ENCODE assay signal across 1 cellular context in the genomic region with DNA sequence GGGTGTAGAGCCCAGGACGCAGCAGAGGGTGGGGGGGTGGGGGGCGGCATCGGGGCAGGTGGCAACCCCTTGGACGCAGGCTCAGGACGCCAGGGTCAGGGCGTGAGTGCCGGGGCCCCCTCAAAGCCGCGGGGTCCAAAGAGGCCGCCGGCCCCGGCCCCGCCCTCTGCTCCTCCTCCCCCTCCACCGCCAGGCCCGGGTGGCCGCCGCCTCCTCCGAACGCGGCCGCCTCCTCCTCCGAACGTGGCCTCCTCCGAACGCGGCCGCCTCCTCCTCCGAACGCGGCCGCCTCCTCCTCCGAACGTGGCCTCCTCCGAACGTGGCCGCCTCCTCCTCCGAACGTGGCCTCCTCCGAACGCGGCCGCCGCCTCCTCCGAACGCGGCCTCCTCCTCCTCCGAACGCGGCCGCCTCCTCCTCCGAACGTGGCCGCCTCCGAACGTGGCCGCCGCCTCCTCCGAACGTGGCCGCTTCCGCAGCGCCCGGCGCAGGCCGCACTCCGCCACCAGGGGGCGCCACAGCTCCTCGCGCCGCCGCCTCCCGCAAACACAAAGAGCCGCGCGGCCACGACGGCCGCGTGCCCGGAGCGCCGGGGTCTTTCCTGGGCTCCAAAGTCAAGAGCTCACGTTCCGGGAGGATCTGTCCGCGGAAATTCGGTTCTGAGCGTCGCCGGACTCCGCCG.
TF ChIP-seq lines count a peak whose summit lies in the region.

No MANE protein-coding gene starts in this region.

TF ChIP-seq in HepG2, 621 proteins besides CTCF, POLR2A, EP300 and RAD21 (continued from another document and continues in another):
- TF ChIP-seq, protein P1, sequence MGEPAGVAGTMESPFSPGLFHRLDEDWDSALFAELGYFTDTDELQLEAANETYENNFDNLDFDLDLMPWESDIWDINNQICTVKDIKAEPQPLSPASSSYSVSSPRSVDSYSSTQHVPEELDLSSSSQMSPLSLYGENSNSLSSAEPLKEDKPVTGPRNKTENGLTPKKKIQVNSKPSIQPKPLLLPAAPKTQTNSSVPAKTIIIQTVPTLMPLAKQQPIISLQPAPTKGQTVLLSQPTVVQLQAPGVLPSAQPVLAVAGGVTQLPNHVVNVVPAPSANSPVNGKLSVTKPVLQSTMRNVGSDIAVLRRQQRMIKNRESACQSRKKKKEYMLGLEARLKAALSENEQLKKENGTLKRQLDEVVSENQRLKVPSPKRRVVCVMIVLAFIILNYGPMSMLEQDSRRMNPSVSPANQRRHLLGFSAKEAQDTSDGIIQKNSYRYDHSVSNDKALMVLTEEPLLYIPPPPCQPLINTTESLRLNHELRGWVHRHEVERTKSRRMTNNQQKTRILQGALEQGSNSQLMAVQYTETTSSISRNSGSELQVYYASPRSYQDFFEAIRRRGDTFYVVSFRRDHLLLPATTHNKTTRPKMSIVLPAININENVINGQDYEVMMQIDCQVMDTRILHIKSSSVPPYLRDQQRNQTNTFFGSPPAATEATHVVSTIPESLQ (CRISPR knock-in tag; conservative IDR thresholded peaks at IDR 0.05): no peak
- no peak for TF ChIP-seq ZNF598 (CRISPR knock-in tag; IDR thresholded peaks at IDR 0.05; ENCODE audit: borderline replicate concordance)
- no peak for TF ChIP-seq ONECUT2 (CRISPR knock-in tag; IDR thresholded peaks at IDR 0.05)
- TF ChIP-seq SALL1 (CRISPR knock-in tag; IDR thresholded peaks at IDR 0.05): peak; percentile 82
- TF ChIP-seq, protein P2, sequence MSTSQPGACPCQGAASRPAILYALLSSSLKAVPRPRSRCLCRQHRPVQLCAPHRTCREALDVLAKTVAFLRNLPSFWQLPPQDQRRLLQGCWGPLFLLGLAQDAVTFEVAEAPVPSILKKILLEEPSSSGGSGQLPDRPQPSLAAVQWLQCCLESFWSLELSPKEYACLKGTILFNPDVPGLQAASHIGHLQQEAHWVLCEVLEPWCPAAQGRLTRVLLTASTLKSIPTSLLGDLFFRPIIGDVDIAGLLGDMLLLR (CRISPR knock-in tag; IDR thresholded peaks at IDR 0.05): peak; percentile 70; the same call in 1 of the 2 replicates
- no peak for TF ChIP-seq ZNF264 (CRISPR knock-in tag; IDR thresholded peaks at IDR 0.05)
- no peak for TF ChIP-seq ATAD3A (CRISPR knock-in tag; IDR thresholded peaks at IDR 0.05)
- TF ChIP-seq MAFF (IDR thresholded peaks at IDR 0.05; ENCODE audit: low read depth, low read length): no peak
- TF ChIP-seq ZNF143 (CRISPR knock-in tag; IDR thresholded peaks at IDR 0.05): no peak
- TF ChIP-seq, protein P3, sequence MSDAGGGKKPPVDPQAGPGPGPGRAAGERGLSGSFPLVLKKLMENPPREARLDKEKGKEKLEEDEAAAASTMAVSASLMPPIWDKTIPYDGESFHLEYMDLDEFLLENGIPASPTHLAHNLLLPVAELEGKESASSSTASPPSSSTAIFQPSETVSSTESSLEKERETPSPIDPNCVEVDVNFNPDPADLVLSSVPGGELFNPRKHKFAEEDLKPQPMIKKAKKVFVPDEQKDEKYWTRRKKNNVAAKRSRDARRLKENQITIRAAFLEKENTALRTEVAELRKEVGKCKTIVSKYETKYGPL (CRISPR knock-in tag; IDR thresholded peaks at IDR 0.05): no peak
- peak; percentile 72 for TF ChIP-seq GABPB1 (CRISPR knock-in tag; IDR thresholded peaks at IDR 0.05)
- TF ChIP-seq KDM5B (CRISPR knock-in tag; IDR thresholded peaks at IDR 0.05; ENCODE audit: borderline replicate concordance): peak; percentile 54; the same call in 1 of the 2 replicates
- TF ChIP-seq, protein P4, sequence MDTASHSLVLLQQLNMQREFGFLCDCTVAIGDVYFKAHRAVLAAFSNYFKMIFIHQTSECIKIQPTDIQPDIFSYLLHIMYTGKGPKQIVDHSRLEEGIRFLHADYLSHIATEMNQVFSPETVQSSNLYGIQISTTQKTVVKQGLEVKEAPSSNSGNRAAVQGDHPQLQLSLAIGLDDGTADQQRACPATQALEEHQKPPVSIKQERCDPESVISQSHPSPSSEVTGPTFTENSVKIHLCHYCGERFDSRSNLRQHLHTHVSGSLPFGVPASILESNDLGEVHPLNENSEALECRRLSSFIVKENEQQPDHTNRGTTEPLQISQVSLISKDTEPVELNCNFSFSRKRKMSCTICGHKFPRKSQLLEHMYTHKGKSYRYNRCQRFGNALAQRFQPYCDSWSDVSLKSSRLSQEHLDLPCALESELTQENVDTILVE (CRISPR knock-in tag; IDR thresholded peaks at IDR 0.05): no peak
- TF ChIP-seq, protein P5, sequence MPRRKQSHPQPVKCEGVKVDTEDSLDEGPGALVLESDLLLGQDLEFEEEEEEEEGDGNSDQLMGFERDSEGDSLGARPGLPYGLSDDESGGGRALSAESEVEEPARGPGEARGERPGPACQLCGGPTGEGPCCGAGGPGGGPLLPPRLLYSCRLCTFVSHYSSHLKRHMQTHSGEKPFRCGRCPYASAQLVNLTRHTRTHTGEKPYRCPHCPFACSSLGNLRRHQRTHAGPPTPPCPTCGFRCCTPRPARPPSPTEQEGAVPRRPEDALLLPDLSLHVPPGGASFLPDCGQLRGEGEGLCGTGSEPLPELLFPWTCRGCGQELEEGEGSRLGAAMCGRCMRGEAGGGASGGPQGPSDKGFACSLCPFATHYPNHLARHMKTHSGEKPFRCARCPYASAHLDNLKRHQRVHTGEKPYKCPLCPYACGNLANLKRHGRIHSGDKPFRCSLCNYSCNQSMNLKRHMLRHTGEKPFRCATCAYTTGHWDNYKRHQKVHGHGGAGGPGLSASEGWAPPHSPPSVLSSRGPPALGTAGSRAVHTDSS (CRISPR knock-in tag; conservative IDR thresholded peaks at IDR 0.05): no peak
- TF ChIP-seq ZFP90 (CRISPR knock-in tag; IDR thresholded peaks at IDR 0.05; ENCODE audit: borderline replicate concordance): no peak
- TF ChIP-seq RARA (CRISPR knock-in tag; IDR thresholded peaks at IDR 0.05): 0 out of 2 replicates have a peak, but pooled peaks have one; percentile 20
- TF ChIP-seq KLF13 (CRISPR knock-in tag; IDR thresholded peaks at IDR 0.05): no peak
- TF ChIP-seq CCAR2 (optimal IDR thresholded peaks at IDR 0.05; ENCODE audit: low read depth, low read length): no peak
- TF ChIP-seq, protein P6, sequence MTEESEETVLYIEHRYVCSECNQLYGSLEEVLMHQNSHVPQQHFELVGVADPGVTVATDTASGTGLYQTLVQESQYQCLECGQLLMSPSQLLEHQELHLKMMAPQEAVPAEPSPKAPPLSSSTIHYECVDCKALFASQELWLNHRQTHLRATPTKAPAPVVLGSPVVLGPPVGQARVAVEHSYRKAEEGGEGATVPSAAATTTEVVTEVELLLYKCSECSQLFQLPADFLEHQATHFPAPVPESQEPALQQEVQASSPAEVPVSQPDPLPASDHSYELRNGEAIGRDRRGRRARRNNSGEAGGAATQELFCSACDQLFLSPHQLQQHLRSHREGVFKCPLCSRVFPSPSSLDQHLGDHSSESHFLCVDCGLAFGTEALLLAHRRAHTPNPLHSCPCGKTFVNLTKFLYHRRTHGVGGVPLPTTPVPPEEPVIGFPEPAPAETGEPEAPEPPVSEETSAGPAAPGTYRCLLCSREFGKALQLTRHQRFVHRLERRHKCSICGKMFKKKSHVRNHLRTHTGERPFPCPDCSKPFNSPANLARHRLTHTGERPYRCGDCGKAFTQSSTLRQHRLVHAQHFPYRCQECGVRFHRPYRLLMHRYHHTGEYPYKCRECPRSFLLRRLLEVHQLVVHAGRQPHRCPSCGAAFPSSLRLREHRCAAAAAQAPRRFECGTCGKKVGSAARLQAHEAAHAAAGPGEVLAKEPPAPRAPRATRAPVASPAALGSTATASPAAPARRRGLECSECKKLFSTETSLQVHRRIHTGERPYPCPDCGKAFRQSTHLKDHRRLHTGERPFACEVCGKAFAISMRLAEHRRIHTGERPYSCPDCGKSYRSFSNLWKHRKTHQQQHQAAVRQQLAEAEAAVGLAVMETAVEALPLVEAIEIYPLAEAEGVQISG (CRISPR knock-in tag; IDR thresholded peaks at IDR 0.05): peak; percentile 35; the same call in 1 of the 2 replicates
- no peak for TF ChIP-seq ZNF232 (CRISPR knock-in tag; IDR thresholded peaks at IDR 0.05; ENCODE audit: borderline replicate concordance)
- TF ChIP-seq ZNF550 (CRISPR knock-in tag; IDR thresholded peaks at IDR 0.05; ENCODE audit: borderline replicate concordance): no peak
- peak; percentile 64; the same call in 1 of the 2 replicates for TF ChIP-seq FOXC1 (CRISPR knock-in tag; IDR thresholded peaks at IDR 0.05; ENCODE audit: borderline replicate concordance)
- TF ChIP-seq, protein P7, sequence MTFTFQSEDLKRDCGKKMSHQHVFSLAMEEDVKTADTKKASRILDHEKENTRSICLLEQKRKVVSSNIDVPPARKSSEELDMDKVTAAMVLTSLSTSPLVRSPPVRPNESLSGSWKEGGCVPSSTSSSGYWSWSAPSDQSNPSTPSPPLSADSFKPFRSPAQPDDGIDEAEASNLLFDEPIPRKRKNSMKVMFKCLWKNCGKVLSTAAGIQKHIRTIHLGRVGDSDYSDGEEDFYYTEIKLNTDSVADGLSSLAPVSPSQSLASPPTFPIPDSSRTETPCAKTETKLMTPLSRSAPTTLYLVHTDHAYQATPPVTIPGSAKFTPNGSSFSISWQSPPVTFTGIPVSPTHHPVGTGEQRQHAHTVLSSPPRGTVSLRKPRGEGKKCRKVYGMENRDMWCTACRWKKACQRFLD (CRISPR knock-in tag; IDR thresholded peaks at IDR 0.05; ENCODE audit: borderline replicate concordance): no peak
- TF ChIP-seq CEBPG (CRISPR knock-in tag; IDR thresholded peaks at IDR 0.05): no peak
- no peak for TF ChIP-seq SMAD3 (CRISPR knock-in tag; IDR thresholded peaks at IDR 0.05)
- peak; percentile 64; the same call in 1 of the 2 replicates for TF ChIP-seq ZNF790 (CRISPR knock-in tag; IDR thresholded peaks at IDR 0.05; ENCODE audit: borderline replicate concordance)
- TF ChIP-seq SNAI1 (CRISPR knock-in tag; IDR thresholded peaks at IDR 0.05; ENCODE audit: borderline replicate concordance): no peak
- no peak for TF ChIP-seq NFYC (CRISPR knock-in tag; IDR thresholded peaks at IDR 0.05)
- TF ChIP-seq, protein P8, sequence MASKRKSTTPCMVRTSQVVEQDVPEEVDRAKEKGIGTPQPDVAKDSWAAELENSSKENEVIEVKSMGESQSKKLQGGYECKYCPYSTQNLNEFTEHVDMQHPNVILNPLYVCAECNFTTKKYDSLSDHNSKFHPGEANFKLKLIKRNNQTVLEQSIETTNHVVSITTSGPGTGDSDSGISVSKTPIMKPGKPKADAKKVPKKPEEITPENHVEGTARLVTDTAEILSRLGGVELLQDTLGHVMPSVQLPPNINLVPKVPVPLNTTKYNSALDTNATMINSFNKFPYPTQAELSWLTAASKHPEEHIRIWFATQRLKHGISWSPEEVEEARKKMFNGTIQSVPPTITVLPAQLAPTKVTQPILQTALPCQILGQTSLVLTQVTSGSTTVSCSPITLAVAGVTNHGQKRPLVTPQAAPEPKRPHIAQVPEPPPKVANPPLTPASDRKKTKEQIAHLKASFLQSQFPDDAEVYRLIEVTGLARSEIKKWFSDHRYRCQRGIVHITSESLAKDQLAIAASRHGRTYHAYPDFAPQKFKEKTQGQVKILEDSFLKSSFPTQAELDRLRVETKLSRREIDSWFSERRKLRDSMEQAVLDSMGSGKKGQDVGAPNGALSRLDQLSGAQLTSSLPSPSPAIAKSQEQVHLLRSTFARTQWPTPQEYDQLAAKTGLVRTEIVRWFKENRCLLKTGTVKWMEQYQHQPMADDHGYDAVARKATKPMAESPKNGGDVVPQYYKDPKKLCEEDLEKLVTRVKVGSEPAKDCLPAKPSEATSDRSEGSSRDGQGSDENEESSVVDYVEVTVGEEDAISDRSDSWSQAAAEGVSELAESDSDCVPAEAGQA (IDR thresholded peaks at IDR 0.05; ENCODE audit: low read depth): no peak
- TF ChIP-seq, protein P8 (CRISPR knock-in tag; IDR thresholded peaks at IDR 0.05; ENCODE audit: borderline replicate concordance): no peak
- TF ChIP-seq, protein P9, sequence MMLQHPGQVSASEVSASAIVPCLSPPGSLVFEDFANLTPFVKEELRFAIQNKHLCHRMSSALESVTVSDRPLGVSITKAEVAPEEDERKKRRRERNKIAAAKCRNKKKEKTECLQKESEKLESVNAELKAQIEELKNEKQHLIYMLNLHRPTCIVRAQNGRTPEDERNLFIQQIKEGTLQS (CRISPR knock-in tag; IDR thresholded peaks at IDR 0.05): no peak
- no peak for TF ChIP-seq ZNF652 (CRISPR knock-in tag; IDR thresholded peaks at IDR 0.05; ENCODE audit: borderline replicate concordance, low read depth)
- TF ChIP-seq, protein P10, sequence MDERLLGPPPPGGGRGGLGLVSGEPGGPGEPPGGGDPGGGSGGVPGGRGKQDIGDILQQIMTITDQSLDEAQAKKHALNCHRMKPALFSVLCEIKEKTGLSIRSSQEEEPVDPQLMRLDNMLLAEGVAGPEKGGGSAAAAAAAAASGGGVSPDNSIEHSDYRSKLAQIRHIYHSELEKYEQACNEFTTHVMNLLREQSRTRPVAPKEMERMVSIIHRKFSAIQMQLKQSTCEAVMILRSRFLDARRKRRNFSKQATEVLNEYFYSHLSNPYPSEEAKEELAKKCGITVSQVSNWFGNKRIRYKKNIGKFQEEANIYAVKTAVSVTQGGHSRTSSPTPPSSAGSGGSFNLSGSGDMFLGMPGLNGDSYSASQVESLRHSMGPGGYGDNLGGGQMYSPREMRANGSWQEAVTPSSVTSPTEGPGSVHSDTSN (CRISPR knock-in tag; IDR thresholded peaks at IDR 0.05): no peak
- TF ChIP-seq ZNF124 (CRISPR knock-in tag; IDR thresholded peaks at IDR 0.05): no peak
- TF ChIP-seq ZFP62 (CRISPR knock-in tag; IDR thresholded peaks at IDR 0.05): no peak
- no peak for TF ChIP-seq ISL2 (CRISPR knock-in tag; IDR thresholded peaks at IDR 0.05)
- TF ChIP-seq ZNF441 (CRISPR knock-in tag; IDR thresholded peaks at IDR 0.05; ENCODE audit: borderline replicate concordance): peak; percentile 54; the same call in 1 of the 2 replicates
- TF ChIP-seq GATA4 (IDR thresholded peaks at IDR 0.05; ENCODE audit: borderline replicate concordance, low read depth): no peak
- TF ChIP-seq REPIN1 (CRISPR knock-in tag; IDR thresholded peaks at IDR 0.05; ENCODE audit: borderline replicate concordance, low read depth): peak; percentile 74; the same call in 1 of the 2 replicates
- peak; percentile 68 for TF ChIP-seq ZFX (CRISPR knock-in tag; IDR thresholded peaks at IDR 0.05; ENCODE audit: low read depth)
- peak; percentile 83 for TF ChIP-seq ERF (CRISPR knock-in tag; IDR thresholded peaks at IDR 0.05)
- TF ChIP-seq SMARCE1 (IDR thresholded peaks at IDR 0.05; ENCODE audit: borderline replicate concordance): no peak
- TF ChIP-seq ZSCAN22 (CRISPR knock-in tag; IDR thresholded peaks at IDR 0.05): no peak
- TF ChIP-seq TBP (CRISPR knock-in tag; IDR thresholded peaks at IDR 0.05): no peak
